8 cellular contexts compared by ENCODE assay signal in genomic region chr6:43053545-43054205, GRCh38. TPM values are rescaled to one million over a fixed set of nuclear protein-coding genes. Genes with fewer than 3 reads are reported as not detected.
A peak's percentile ranks its signal among the peaks of the same experiment; 100 is the strongest.
DNase-seq lines count a peak whose midpoint lies in the region; ATAC-seq and TF ChIP-seq lines count a peak whose summit lies in the region.

TSS of gene CUL7 (minus strand) at chr6:43053851. CDS start at chr6:43052788, 1,063 bp downstream.

- H3K9ac ChIP-seq in OCI-LY3 (ENCODE audit: low read length), result peak within 1 kb of the TSS; percentile 90

- peak; percentile 86 for ATAC-seq in GM21447 (IDR thresholded peaks at IDR 0.05; ENCODE audit: unreplicated experiment)

- no peak for TF ChIP-seq CTCF in OCI-LY3 (IDR thresholded peaks at IDR 0.05; ENCODE audit: low read depth, low read length)
- TF ChIP-seq CTCF in endothelial cell (IDR thresholded peaks at IDR 0.05; ENCODE audit: unreplicated experiment), result no peak

- DNase-seq in D341Med (ENCODE audit: low spot score) (peak; percentile 98), HuH-7.5 (ENCODE audit: low spot score) (peak; percentile 94), endothelial cell (ENCODE audit: low spot score) (peak; percentile 85), midbrain (lab: John Stamatoyannopoulos, UW) (peak; percentile 80)
- peak; percentile 88 for DNase-seq in activated CD8-positive, alpha-beta memory T cell treated with anti-CD3 and anti-CD28 coated beads, Interleukin-2, amount 50 U/mL, for 4 hours
- DNase-seq in stimulated activated CD8-positive, alpha-beta memory T cell treated with anti-CD3 and anti-CD28 coated beads, Interleukin-15, amount 100 ng/mL, for 48 hours (ENCODE audit: low read depth in 2 of 2), result peak; percentile 89 to 91

- no peaks in the 10 kb centered on the region for H3K9me3 Mint-ChIP-seq in endothelial cell (ENCODE audit: unreplicated experiment)

- peak within 1 kb of the TSS; percentile 53; the same call in 1 of the 2 replicates for H2AFZ ChIP-seq in OCI-LY3 (ENCODE audit: low read depth, low read length)

- peak within 1 kb of the TSS; percentile 87 for H3K4me3 ChIP-seq in OCI-LY3 (ENCODE audit: low read length)

- peaks cover 37% of the 10 kb centered on the region for H3K36me3 ChIP-seq in OCI-LY3 (replicated peaks; ENCODE audit: low read depth, low read length)

- peak within 1 kb of the TSS; percentile 96 for H3K27ac Mint-ChIP-seq in endothelial cell (ENCODE audit: unreplicated experiment)

- H3K27me3 ChIP-seq in OCI-LY3 (ENCODE audit: low read depth, low read length), result no peaks in the 10 kb centered on the region

- peak within 1 kb of the TSS; percentile 98 for H3K4me3 Mint-ChIP-seq in endothelial cell (ENCODE audit: unreplicated experiment)

- H3K36me3 Mint-ChIP-seq in endothelial cell (ENCODE audit: low read depth, unreplicated experiment), result peaks cover 43% of the 10 kb centered on the region

- H3K27ac ChIP-seq in OCI-LY3 (ENCODE audit: low read length), result peak within 1 kb of the TSS; percentile 42

- peaks cover 15% of the 10 kb centered on the region for H3K27me3 Mint-ChIP-seq in endothelial cell (ENCODE audit: unreplicated experiment)

- H3K4me1 ChIP-seq in OCI-LY3 (ENCODE audit: low read length), result peaks cover 21% of the 10 kb centered on the region

- H4K20me1 ChIP-seq in OCI-LY3 (ENCODE audit: insufficient read depth, low read length), result no peaks in the 10 kb centered on the region

- no peaks in the 10 kb centered on the region for H3K9me3 ChIP-seq in OCI-LY3 (ENCODE audit: insufficient read depth, low read length)

- peak within 1 kb of the TSS; percentile 84 for H3K4me2 ChIP-seq in OCI-LY3 (ENCODE audit: low read length)

- H3K79me2 ChIP-seq in OCI-LY3 (ENCODE audit: low read length), result peaks cover 28% of the 10 kb centered on the region

- peaks cover 41% of the 10 kb centered on the region for H3K4me1 Mint-ChIP-seq in endothelial cell (ENCODE audit: unreplicated experiment)

RNA-seq across cellular contexts. Expression of gene CUL7, which starts in this region (rescaled TPM):
- 42.2 TPM for total RNA-seq in endothelial cell (ENCODE audit: unreplicated experiment)

Comparison
In these comparisons a context has a peak if more than half of its experiments do, and no peak if none do; other contexts are left out.
1. Peak in every context shown above with its lines: DNase-seq, ATAC-seq, H3K4me3 ChIP-seq and H3K27ac ChIP-seq.